12 cellular contexts compared by ENCODE assay signal in the genomic region with DNA sequence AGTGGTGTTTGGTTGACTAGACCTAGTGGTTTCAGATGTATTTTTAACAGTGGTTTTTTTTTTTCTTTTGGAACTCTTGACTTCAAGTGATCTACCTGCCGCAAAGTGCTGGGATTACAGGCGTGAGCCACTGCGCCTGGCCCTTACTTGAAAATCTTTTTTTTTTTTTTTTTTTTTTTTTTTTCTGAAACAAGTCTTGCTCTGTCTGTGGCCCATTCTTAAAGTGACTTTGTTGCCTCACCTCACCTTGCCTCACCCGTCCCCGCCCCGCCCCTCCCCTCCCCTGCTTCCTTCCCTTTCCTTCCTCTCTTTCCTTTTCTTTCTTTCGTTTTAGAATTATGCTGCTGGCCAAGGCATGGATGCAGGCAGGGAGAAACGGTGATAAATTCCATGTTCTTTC. TPM values are rescaled to one million over a fixed set of nuclear protein-coding genes. Genes with fewer than 3 reads are reported as not detected.
DNase-seq lines count a peak whose midpoint lies in the region; ATAC-seq, FAIRE-seq and TF ChIP-seq lines count a peak whose summit lies in the region.
"Had no signal": no experiment of that assay in that cellular context is flagged by ENCODE, and none has a peak within 500 bp of the region (broad histone marks: within the 10 kb centered on the region; RNA-seq: fewer than 3 reads in every experiment).

No MANE protein-coding gene starts in this region.

- H2BK5ac ChIP-seq in H1 (ENCODE audit: low read depth, low read length), result no peak overlapping the region

- peaks cover 17 to 39% of the 10 kb centered on the region in 2 experiments for H4K20me1 ChIP-seq in H1 (replicated peaks in 1 of 2; ENCODE audit: control insufficient read depth in 1 of 2, insufficient read depth in 2 of 2, low read length in 2 of 2)

- H3K4me2 ChIP-seq in H1 (ENCODE audit: insufficient read depth in 1 of 2, low read depth in 2 of 2, low read length in 2 of 2), result peak overlapping the region; percentile 25 to 26; a peak in 1 of 4 replicates
- H3K4me2 ChIP-seq: KMS-11 had no signal

- no peaks in the 10 kb centered on the region; the same call in 1 of the 2 replicates for H3K79me1 ChIP-seq in H1 (ENCODE audit: low read depth, low read length)

- H3K18ac ChIP-seq in H1 (ENCODE audit: extremely low read depth, low read length), result no peak overlapping the region

- H3K36me3 ChIP-seq in RWPE2 (ENCODE audit: low read depth), result peaks cover 24% of the 10 kb centered on the region
- peaks cover 0 to 10% (median 0%) of the 10 kb centered on the region in 4 experiments; a peak in 1 of 8 replicates for H3K36me3 ChIP-seq in H1 (ENCODE audit: control insufficient read depth in 2 of 4, insufficient read depth in 4 of 4, low read length in 3 of 4)
- H3K36me3 ChIP-seq in small intestine (ENCODE audit: control insufficient read depth in 2 of 2, insufficient read depth in 2 of 2, low read length in 2 of 2), result peaks cover 0 to 2% of the 10 kb centered on the region in 2 donors

- DNase-seq in activated naive CD4-positive, alpha-beta T cell treated with anti-CD3 and anti-CD28 coated beads for 36 hours, result peak; percentile 28
- no peak for DNase-seq in activated naive CD4-positive, alpha-beta T cell (lab: John Stamatoyannopoulos, UW)
- DNase-seq in RWPE2 (ENCODE audit: low spot score) (no peak), H1 (ENCODE audit: low read depth in 1 of 2, low spot score in 2 of 2) (peak in 1 of 2 experiments; percentile 23), small intestine (peak; percentile 53), HTR-8/SVneo (ENCODE audit: insufficient read length, low spot score) (no peak), HUDEP-2 (lab: John Stamatoyannopoulos, UW; ENCODE audit: unreplicated experiment in 76 of 76) (no peak), MV-4-11 (lab: John Stamatoyannopoulos, UW) (no peak)
- DNase-seq: body of pancreas, mammary epithelial cell, NCI-H2029 had no signal

- CTCF ChIA-PET in activated naive CD4-positive, alpha-beta T cell treated with anti-CD3 and anti-CD28 coated beads for 36 hours (lab: Charles Lee), result no interaction called here
- CTCF ChIA-PET in H1 (lab: Charles Lee; ENCODE audit: partially characterized antibody), result no interaction called here

- H2BK120ac ChIP-seq in H1 (replicated peaks; ENCODE audit: low read depth, low read length), result no peak overlapping the region

- H3K79me2 ChIP-seq in H1 (ENCODE audit: control insufficient read depth in 1 of 2, insufficient read depth in 2 of 2, low read length in 2 of 2), result peaks cover 67 to 100% of the 10 kb centered on the region in 2 experiments

- no peak overlapping the region for H2AK5ac ChIP-seq in H1 (ENCODE audit: low read depth, low read length)

- H3K23ac ChIP-seq in H1 (ENCODE audit: insufficient read length), result no peak overlapping the region

- H3K36me3 Mint-ChIP-seq in activated naive CD4-positive, alpha-beta T cell treated with anti-CD3 and anti-CD28 coated beads for 36 hours (ENCODE audit: low read depth), result peaks cover 11% of the 10 kb centered on the region

- no peaks in the 10 kb centered on the region for H3K9me3 Mint-ChIP-seq in activated naive CD4-positive, alpha-beta T cell treated with anti-CD3 and anti-CD28 coated beads for 36 hours

- no peak for TF ChIP-seq CTCF in RWPE2 (IDR thresholded peaks at IDR 0.05; ENCODE audit: poor library complexity, severe bottlenecking)
- TF ChIP-seq CTCF in H1 (IDR thresholded peaks at IDR 0.05; ENCODE audit: control extremely low read depth in 1 of 3, insufficient read depth in 1 of 3, low read depth in 1 of 3, low read length in 3 of 3), result no peak

- no peak overlapping the region for H3K4ac ChIP-seq in H1 (replicated peaks; ENCODE audit: insufficient read length, low read depth, low read length)

- WGBS in H1 (ENCODE audit: extremely low coverage in 1 of 2, insufficient coverage in 1 of 2, insufficient read length in 1 of 2, insufficient replicate concordance in 2 of 2, low coverage in 1 of 2, low lambda C conversion rate in 2 of 2, missing lambda C conversion rate in 1 of 2), 2 experiments, result 70% methylated on average over 2 of the region's 8 CpGs; no CpG with 5 or more reads in 1 of the 2 experiments
- WGBS in small intestine, 3 donors, result 24 to 46% (median 39%) methylated on average over 8 of the region's 8 CpGs

- H3K9me3 ChIP-seq in RWPE2 (ENCODE audit: severe bottlenecking) (no peaks in the 10 kb centered on the region), H1 (ENCODE audit: insufficient read depth in 2 of 2, low read depth in 1 of 2, low read length in 1 of 2) (no peaks in the 10 kb centered on the region), small intestine (ENCODE audit: control insufficient read depth, low read depth) (no peaks in the 10 kb centered on the region)
- H3K9me3 ChIP-seq: body of pancreas had no signal

- H3K56ac ChIP-seq in H1 (replicated peaks; ENCODE audit: insufficient read length, low read depth, low read length), result no peak overlapping the region

- FAIRE-seq in H1 (lab: Jason Lieb, UNC), result no peak
- no peak for FAIRE-seq in small intestine (lab: Jason Lieb, UNC)
- no peak for FAIRE-seq in HTR-8/SVneo (lab: Jason Lieb, UNC)

- H3K4me3 ChIP-seq in RWPE2 (ENCODE audit: severe bottlenecking) (no peak overlapping the region), H1 (ENCODE audit: extremely low read depth in 1 of 4, insufficient read depth in 2 of 4, low read depth in 3 of 4, low read length in 4 of 4) (no peak overlapping the region), small intestine (ENCODE audit: low read depth in 1 of 2, low read length in 2 of 2) (no peak overlapping the region)
- H3K4me3 ChIP-seq: body of pancreas had no signal

- H3K27ac ChIP-seq in RWPE2 (ENCODE audit: poor library complexity, severe bottlenecking) (peak overlapping the region; percentile 6), H1 (ENCODE audit: low read depth, low read length) (no peak overlapping the region), small intestine (ENCODE audit: low read depth in 1 of 2, low read length in 1 of 2) (no peak overlapping the region)
- H3K27ac ChIP-seq: body of pancreas, KMS-11 had no signal

- H3K4me1 ChIP-seq in RWPE2 (ENCODE audit: insufficient read depth, poor library complexity, severe bottlenecking) (peaks cover 20% of the 10 kb centered on the region), H1 (replicated peaks in 1 of 4; ENCODE audit: control insufficient read depth in 3 of 4, insufficient read depth in 4 of 4, low read length in 3 of 4) (peaks cover 0 to 5% (median 2%) of the 10 kb centered on the region in 4 experiments; a peak in 4 of 7 replicates), small intestine (ENCODE audit: control insufficient read depth in 2 of 2, insufficient read depth in 1 of 2, low read depth in 1 of 2, low read length in 1 of 2) (peaks cover 0 to 3% of the 10 kb centered on the region in 2 donors)

- ATAC-seq in RWPE2 (ENCODE audit: low read depth), result peak; percentile 47
- ATAC-seq: body of pancreas had no signal

- H2BK12ac ChIP-seq in H1 (ENCODE audit: low read depth, low read length), result no peak overlapping the region

- TF ChIP-seq POLR2A in H1 (IDR thresholded peaks at IDR 0.05; ENCODE audit: control extremely low read depth in 1 of 2, low read depth in 2 of 2, low read length in 2 of 2), result no peak

- no peak overlapping the region for H4K5ac ChIP-seq in H1 (ENCODE audit: insufficient read length, low read depth, low read length)

- no peak overlapping the region for H2BK15ac ChIP-seq in H1 (ENCODE audit: low read length)

- H2BK20ac ChIP-seq in H1 (ENCODE audit: low read length), result no peak overlapping the region

- H3K4me3 Mint-ChIP-seq in activated naive CD4-positive, alpha-beta T cell treated with anti-CD3 and anti-CD28 coated beads for 36 hours, result no peak overlapping the region

- H3K14ac ChIP-seq in H1 (ENCODE audit: insufficient read length), result no peak overlapping the region

- TF ChIP-seq EP300 in H1 (IDR thresholded peaks at IDR 0.05; ENCODE audit: borderline replicate concordance in 1 of 2, low read depth in 2 of 2, low read length in 2 of 2), result no peak

- no peak overlapping the region for H4K91ac ChIP-seq in H1 (replicated peaks; ENCODE audit: insufficient read length, low read length)

- no peak overlapping the region for H3K9ac ChIP-seq in H1 (replicated peaks in 1 of 4; ENCODE audit: extremely low read depth in 1 of 4, low read depth in 3 of 4, low read length in 3 of 4)
- H3K9ac ChIP-seq: KMS-11 had no signal

- POLR2A ChIA-PET in H1 (lab: Charles Lee; ENCODE audit: partially characterized antibody), result no interaction called here

- intact Hi-C loops in activated naive CD4-positive, alpha-beta T cell treated with anti-CD3 and anti-CD28 coated beads for 36 hours (cut with micrococcal nuclease), result no loop called here

- H3K27ac Mint-ChIP-seq in activated naive CD4-positive, alpha-beta T cell treated with anti-CD3 and anti-CD28 coated beads for 36 hours, result peak overlapping the region; percentile 57

- no peak for TF ChIP-seq RAD21 in H1 (IDR thresholded peaks at IDR 0.05 in 1 of 2, conservative IDR thresholded peaks at IDR 0.05 in 1 of 2; ENCODE audit: low read depth in 2 of 2, low read length in 2 of 2)

- no peak overlapping the region for H2AFZ ChIP-seq in H1 (ENCODE audit: low read length)

- no peaks in the 10 kb centered on the region for H3K27me3 ChIP-seq in RWPE2 (ENCODE audit: insufficient read depth, poor library complexity, severe bottlenecking)
- H3K27me3 ChIP-seq in H1 (replicated peaks in 1 of 4; ENCODE audit: control insufficient read depth in 3 of 4, extremely low read depth in 1 of 4, insufficient read depth in 3 of 4, low read length in 3 of 4), result no peaks in the 10 kb centered on the region
- no peaks in the 10 kb centered on the region for H3K27me3 ChIP-seq in small intestine (ENCODE audit: control insufficient read depth in 2 of 2, insufficient read depth in 2 of 2, low read length in 2 of 2)
- H3K27me3 ChIP-seq: body of pancreas had no signal

- H3K27me3 Mint-ChIP-seq in activated naive CD4-positive, alpha-beta T cell treated with anti-CD3 and anti-CD28 coated beads for 36 hours (ENCODE audit: low read depth), result no peaks in the 10 kb centered on the region

- peaks cover 70% of the 10 kb centered on the region for H3K4me1 Mint-ChIP-seq in activated naive CD4-positive, alpha-beta T cell treated with anti-CD3 and anti-CD28 coated beads for 36 hours (ENCODE audit: low read depth)

- H4K8ac ChIP-seq in H1 (ENCODE audit: extremely low read depth, insufficient read depth, low read length), result no peak overlapping the region

- no peaks in the 10 kb centered on the region; the same call in 1 of the 2 replicates for H3K23me2 ChIP-seq in H1 (ENCODE audit: low read depth, low read length)

RNA-seq across cellular contexts. Expression of gene GPBP1, which starts 26.0 kb away (rescaled TPM):
- total RNA-seq in activated naive CD4-positive, alpha-beta T cell treated with anti-CD3 and anti-CD28 coated beads for 36 hours, result 10 to 100 TPM; 91.5 to 91.9 TPM
- 104 and 108 TPM in 2 replicates for total RNA-seq in H1 (2021; fragmentation: NEBNext Ultra II Directional; extraction: Animal tissue kit (Norgen Biotek cat#: 25700))
- 12.5 and 29.2 TPM in 2 replicates for polyA plus RNA-seq in H1 (2011; rRNA removed)
- polyA plus RNA-seq in H1 (2011; cell fraction: cytosol; rRNA removed), result 54.6 TPM
- 14.3 TPM for polyA plus RNA-seq in H1 (2011; cell fraction: nucleus; rRNA removed)
- polyA plus RNA-seq in H1 (2012, experiment 1 of 2), result 56.5 to 96.5 TPM (median 60.7 TPM) in 4 replicates
- 4.8 TPM for polyA plus RNA-seq in H1 (2012, experiment 2 of 2)
- 77.9 TPM for polyA plus RNA-seq in H1 (2013, experiment 1 of 2)
- polyA plus RNA-seq in H1 (2013, experiment 2 of 2), result 72.0 TPM
- 30.6 and 31.8 TPM in 2 replicates for polyA minus RNA-seq in H1 (2011; rRNA and poly(A)+ RNA removed)
- 41.2 TPM for polyA minus RNA-seq in H1 (2011; cell fraction: cytosol; rRNA and poly(A)+ RNA removed)
- polyA minus RNA-seq in H1 (2011; cell fraction: nucleus; rRNA and poly(A)+ RNA removed), result 60.3 TPM
- polyA plus RNA-seq in small intestine, result 10 to 100 TPM; 41.4 to 47.4 (median 43.0) TPM

Comparison
In these comparisons a context has a peak if more than half of its experiments do, and no peak if none do; other contexts are left out.
1. DNase-seq: peak in activated naive CD4-positive, alpha-beta T cell treated with anti-CD3 and anti-CD28 coated beads for 36 hours (single experiment) and small intestine (single experiment); none in activated naive CD4-positive, alpha-beta T cell (0 of 4), RWPE2 (single experiment), HTR-8/SVneo (single experiment), HUDEP-2 (0 of 76) and MV-4-11 (single experiment).